In genomic region chr22:49650336-49651241, GRCh38 we compare ENCODE assay signal across 1 cellular context.
TF ChIP-seq lines count a peak whose summit lies in the region.

No MANE protein-coding gene starts in this region.

TF ChIP-seq in HepG2, 621 proteins besides CTCF, POLR2A, EP300 and RAD21 (continued from another document):
- TF ChIP-seq GATA4 (IDR thresholded peaks at IDR 0.05; ENCODE audit: borderline replicate concordance, low read depth) (no peak), ATF6 (CRISPR knock-in tag; conservative IDR thresholded peaks at IDR 0.05) (no peak), E2F2 (CRISPR knock-in tag; IDR thresholded peaks at IDR 0.05; ENCODE audit: borderline replicate concordance) (no peak), BRD4 (CRISPR knock-in tag; IDR thresholded peaks at IDR 0.05) (no peak), ZNF280D (CRISPR knock-in tag; IDR thresholded peaks at IDR 0.05) (no peak)
